Comparison of ENCODE assay signal across 1 cellular context in the genomic region with DNA sequence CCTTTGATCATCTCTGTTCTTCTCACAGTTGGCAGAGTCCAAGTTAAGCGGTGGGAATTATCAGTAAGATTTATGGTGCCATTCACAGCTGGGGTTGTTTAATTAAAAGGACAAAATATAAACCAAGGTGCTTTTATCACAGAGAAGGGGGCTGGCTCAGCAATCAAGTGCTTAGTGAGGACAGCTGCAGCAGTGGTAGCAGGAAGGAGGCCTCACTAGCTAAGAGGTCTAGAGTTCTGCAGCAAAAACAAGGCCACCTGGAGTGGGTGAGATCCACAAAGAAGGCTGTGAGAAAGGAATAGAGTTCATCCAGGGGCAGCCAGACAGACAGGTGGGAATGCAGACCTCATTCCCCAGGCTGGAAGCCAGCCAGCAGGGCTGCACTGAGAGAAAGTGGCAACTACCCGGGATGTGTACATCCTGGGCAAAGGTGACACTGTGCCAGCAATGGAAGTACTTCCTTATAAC.
TF ChIP-seq lines count a peak whose summit lies in the region.

No MANE protein-coding gene starts in this region.

TF ChIP-seq in HepG2, 621 proteins besides CTCF, POLR2A, EP300 and RAD21 (continues in another document):
- TF ChIP-seq ZNF251 (CRISPR knock-in tag; IDR thresholded peaks at IDR 0.05) = no peak
- no peak for TF ChIP-seq ZNF776 (CRISPR knock-in tag; IDR thresholded peaks at IDR 0.05)
- TF ChIP-seq SMAD3 (CRISPR knock-in tag; IDR thresholded peaks at IDR 0.05) = no peak
- TF ChIP-seq CREB1 (IDR thresholded peaks at IDR 0.05) = no peak
- peak; percentile 35; the same call in 1 of the 2 replicates for TF ChIP-seq CREB1 (CRISPR knock-in tag; IDR thresholded peaks at IDR 0.05)
- no peak for TF ChIP-seq KAT8 (CRISPR knock-in tag; IDR thresholded peaks at IDR 0.05)
- no peak for TF ChIP-seq NR2F6 (IDR thresholded peaks at IDR 0.05)
- TF ChIP-seq NR2F6 (CRISPR knock-in tag; IDR thresholded peaks at IDR 0.05) = 0 out of 2 replicates have a peak, but pooled peaks have one; percentile 28
- peak; percentile 65; the same call in 1 of the 2 replicates for TF ChIP-seq RXRB (CRISPR knock-in tag; IDR thresholded peaks at IDR 0.05; ENCODE audit: borderline replicate concordance)
- TF ChIP-seq ZNF629 (CRISPR knock-in tag; conservative IDR thresholded peaks at IDR 0.05) = no peak
- no peak for TF ChIP-seq LCORL (IDR thresholded peaks at IDR 0.05)
- no peak for TF ChIP-seq LCORL (CRISPR knock-in tag; IDR thresholded peaks at IDR 0.05)
- TF ChIP-seq HNRNPK (IDR thresholded peaks at IDR 0.05; ENCODE audit: low read depth, low read length, poor library complexity, severe bottlenecking) = no peak
- no peak for TF ChIP-seq SP140L (CRISPR knock-in tag; IDR thresholded peaks at IDR 0.05; ENCODE audit: borderline replicate concordance)
- TF ChIP-seq HOXA7 (CRISPR knock-in tag; IDR thresholded peaks at IDR 0.05) = no peak
- TF ChIP-seq MAFG (CRISPR knock-in tag; IDR thresholded peaks at IDR 0.05) = no peak
- TF ChIP-seq TERF1 (CRISPR knock-in tag; IDR thresholded peaks at IDR 0.05) = no peak
- no peak for TF ChIP-seq ISL2 (CRISPR knock-in tag; IDR thresholded peaks at IDR 0.05)
- TF ChIP-seq, protein P1, sequence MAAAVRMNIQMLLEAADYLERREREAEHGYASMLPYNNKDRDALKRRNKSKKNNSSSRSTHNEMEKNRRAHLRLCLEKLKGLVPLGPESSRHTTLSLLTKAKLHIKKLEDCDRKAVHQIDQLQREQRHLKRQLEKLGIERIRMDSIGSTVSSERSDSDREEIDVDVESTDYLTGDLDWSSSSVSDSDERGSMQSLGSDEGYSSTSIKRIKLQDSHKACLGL (CRISPR knock-in tag; IDR thresholded peaks at IDR 0.05) = no peak
- no peak for TF ChIP-seq ZNF468 (CRISPR knock-in tag; IDR thresholded peaks at IDR 0.05)
- peak; percentile 74; the same call in 1 of the 2 replicates for TF ChIP-seq ZBTB37 (CRISPR knock-in tag; IDR thresholded peaks at IDR 0.05)
- TF ChIP-seq, protein P2, sequence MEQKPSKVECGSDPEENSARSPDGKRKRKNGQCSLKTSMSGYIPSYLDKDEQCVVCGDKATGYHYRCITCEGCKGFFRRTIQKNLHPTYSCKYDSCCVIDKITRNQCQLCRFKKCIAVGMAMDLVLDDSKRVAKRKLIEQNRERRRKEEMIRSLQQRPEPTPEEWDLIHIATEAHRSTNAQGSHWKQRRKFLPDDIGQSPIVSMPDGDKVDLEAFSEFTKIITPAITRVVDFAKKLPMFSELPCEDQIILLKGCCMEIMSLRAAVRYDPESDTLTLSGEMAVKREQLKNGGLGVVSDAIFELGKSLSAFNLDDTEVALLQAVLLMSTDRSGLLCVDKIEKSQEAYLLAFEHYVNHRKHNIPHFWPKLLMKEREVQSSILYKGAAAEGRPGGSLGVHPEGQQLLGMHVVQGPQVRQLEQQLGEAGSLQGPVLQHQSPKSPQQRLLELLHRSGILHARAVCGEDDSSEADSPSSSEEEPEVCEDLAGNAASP (CRISPR knock-in tag; IDR thresholded peaks at IDR 0.05; ENCODE audit: borderline replicate concordance) = peak; percentile 90
- no peak for TF ChIP-seq HIVEP1 (CRISPR knock-in tag; IDR thresholded peaks at IDR 0.05)
- 0 out of 2 replicates have a peak, but pooled peaks have one; percentile 14 for TF ChIP-seq NR2F2 (IDR thresholded peaks at IDR 0.05; ENCODE audit: borderline replicate concordance, low read depth)
- no peak for TF ChIP-seq MTF1 (CRISPR knock-in tag; IDR thresholded peaks at IDR 0.05)
- TF ChIP-seq, protein P3, sequence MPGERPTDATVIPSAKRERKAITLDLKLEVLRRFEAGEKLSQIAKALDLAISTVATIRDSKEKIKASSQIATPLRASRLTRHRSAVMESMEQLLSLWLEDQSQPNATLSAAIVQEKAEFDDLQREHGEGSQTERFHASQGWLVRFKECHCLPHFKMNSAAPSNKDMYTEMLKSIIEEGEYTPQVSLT (CRISPR knock-in tag; IDR thresholded peaks at IDR 0.05; ENCODE audit: borderline replicate concordance, low read depth) = no peak
- no peak for TF ChIP-seq TCF7 (IDR thresholded peaks at IDR 0.05; ENCODE audit: low read depth)
- no peak for TF ChIP-seq ZNF34 (CRISPR knock-in tag; IDR thresholded peaks at IDR 0.05; ENCODE audit: borderline replicate concordance)
- TF ChIP-seq, protein P4, sequence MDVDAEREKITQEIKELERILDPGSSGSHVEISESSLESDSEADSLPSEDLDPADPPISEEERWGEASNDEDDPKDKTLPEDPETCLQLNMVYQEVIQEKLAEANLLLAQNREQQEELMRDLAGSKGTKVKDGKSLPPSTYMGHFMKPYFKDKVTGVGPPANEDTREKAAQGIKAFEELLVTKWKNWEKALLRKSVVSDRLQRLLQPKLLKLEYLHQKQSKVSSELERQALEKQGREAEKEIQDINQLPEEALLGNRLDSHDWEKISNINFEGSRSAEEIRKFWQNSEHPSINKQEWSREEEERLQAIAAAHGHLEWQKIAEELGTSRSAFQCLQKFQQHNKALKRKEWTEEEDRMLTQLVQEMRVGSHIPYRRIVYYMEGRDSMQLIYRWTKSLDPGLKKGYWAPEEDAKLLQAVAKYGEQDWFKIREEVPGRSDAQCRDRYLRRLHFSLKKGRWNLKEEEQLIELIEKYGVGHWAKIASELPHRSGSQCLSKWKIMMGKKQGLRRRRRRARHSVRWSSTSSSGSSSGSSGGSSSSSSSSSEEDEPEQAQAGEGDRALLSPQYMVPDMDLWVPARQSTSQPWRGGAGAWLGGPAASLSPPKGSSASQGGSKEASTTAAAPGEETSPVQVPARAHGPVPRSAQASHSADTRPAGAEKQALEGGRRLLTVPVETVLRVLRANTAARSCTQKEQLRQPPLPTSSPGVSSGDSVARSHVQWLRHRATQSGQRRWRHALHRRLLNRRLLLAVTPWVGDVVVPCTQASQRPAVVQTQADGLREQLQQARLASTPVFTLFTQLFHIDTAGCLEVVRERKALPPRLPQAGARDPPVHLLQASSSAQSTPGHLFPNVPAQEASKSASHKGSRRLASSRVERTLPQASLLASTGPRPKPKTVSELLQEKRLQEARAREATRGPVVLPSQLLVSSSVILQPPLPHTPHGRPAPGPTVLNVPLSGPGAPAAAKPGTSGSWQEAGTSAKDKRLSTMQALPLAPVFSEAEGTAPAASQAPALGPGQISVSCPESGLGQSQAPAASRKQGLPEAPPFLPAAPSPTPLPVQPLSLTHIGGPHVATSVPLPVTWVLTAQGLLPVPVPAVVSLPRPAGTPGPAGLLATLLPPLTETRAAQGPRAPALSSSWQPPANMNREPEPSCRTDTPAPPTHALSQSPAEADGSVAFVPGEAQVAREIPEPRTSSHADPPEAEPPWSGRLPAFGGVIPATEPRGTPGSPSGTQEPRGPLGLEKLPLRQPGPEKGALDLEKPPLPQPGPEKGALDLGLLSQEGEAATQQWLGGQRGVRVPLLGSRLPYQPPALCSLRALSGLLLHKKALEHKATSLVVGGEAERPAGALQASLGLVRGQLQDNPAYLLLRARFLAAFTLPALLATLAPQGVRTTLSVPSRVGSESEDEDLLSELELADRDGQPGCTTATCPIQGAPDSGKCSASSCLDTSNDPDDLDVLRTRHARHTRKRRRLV (CRISPR knock-in tag; IDR thresholded peaks at IDR 0.05) = 0 out of 2 replicates have a peak, but pooled peaks have one; percentile 29
- no peak for TF ChIP-seq MYNN (CRISPR knock-in tag; IDR thresholded peaks at IDR 0.05; ENCODE audit: low read depth)
- TF ChIP-seq ZNF275 (CRISPR knock-in tag; IDR thresholded peaks at IDR 0.05; ENCODE audit: borderline replicate concordance) = no peak
- TF ChIP-seq KDM5B (CRISPR knock-in tag; IDR thresholded peaks at IDR 0.05; ENCODE audit: borderline replicate concordance) = no peak
- no peak for TF ChIP-seq ZNF768 (CRISPR knock-in tag; IDR thresholded peaks at IDR 0.05)
- TF ChIP-seq ZSCAN31 (CRISPR knock-in tag; IDR thresholded peaks at IDR 0.05; ENCODE audit: low read depth) = no peak
- TF ChIP-seq TOE1 (CRISPR knock-in tag; IDR thresholded peaks at IDR 0.05) = no peak
- no peak for TF ChIP-seq CAMTA2 (CRISPR knock-in tag; IDR thresholded peaks at IDR 0.05; ENCODE audit: borderline replicate concordance)
- no peak for TF ChIP-seq BCL6 (CRISPR knock-in tag; IDR thresholded peaks at IDR 0.05)
- TF ChIP-seq KDM6A (CRISPR knock-in tag; IDR thresholded peaks at IDR 0.05; ENCODE audit: low read depth) = no peak
- TF ChIP-seq NONO (IDR thresholded peaks at IDR 0.05) = no peak
- TF ChIP-seq NONO (CRISPR knock-in tag; conservative IDR thresholded peaks at IDR 0.05) = no peak
- TF ChIP-seq NFRKB (IDR thresholded peaks at IDR 0.05) = no peak
- no peak for TF ChIP-seq ZNF280B (CRISPR knock-in tag; IDR thresholded peaks at IDR 0.05; ENCODE audit: borderline replicate concordance)
- TF ChIP-seq ZFP82 (CRISPR knock-in tag; IDR thresholded peaks at IDR 0.05; ENCODE audit: borderline replicate concordance) = no peak
- TF ChIP-seq, protein P5, sequence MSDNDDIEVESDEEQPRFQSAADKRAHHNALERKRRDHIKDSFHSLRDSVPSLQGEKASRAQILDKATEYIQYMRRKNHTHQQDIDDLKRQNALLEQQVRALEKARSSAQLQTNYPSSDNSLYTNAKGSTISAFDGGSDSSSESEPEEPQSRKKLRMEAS (IDR thresholded peaks at IDR 0.05) = no peak
- peak; percentile 38 for TF ChIP-seq SAP130 (CRISPR knock-in tag; IDR thresholded peaks at IDR 0.05; ENCODE audit: low read depth)
- no peak; the same call in 1 of the 2 replicates for TF ChIP-seq KDM3A (CRISPR knock-in tag; IDR thresholded peaks at IDR 0.05; ENCODE audit: low read depth)
- TF ChIP-seq TEAD3 (CRISPR knock-in tag; optimal IDR thresholded peaks at IDR 0.05; ENCODE audit: borderline replicate concordance) = peak; percentile 84
- no peak for TF ChIP-seq SETDB1 (CRISPR knock-in tag; IDR thresholded peaks at IDR 0.05; ENCODE audit: borderline replicate concordance)
- TF ChIP-seq PRPF4 (IDR thresholded peaks at IDR 0.05; ENCODE audit: low read depth, low read length, poor library complexity, severe bottlenecking) = no peak
- TF ChIP-seq, protein P6, sequence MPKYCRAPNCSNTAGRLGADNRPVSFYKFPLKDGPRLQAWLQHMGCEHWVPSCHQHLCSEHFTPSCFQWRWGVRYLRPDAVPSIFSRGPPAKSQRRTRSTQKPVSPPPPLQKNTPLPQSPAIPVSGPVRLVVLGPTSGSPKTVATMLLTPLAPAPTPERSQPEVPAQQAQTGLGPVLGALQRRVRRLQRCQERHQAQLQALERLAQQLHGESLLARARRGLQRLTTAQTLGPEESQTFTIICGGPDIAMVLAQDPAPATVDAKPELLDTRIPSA (CRISPR knock-in tag; IDR thresholded peaks at IDR 0.05; ENCODE audit: borderline replicate concordance) = no peak
- TF ChIP-seq SKI (IDR thresholded peaks at IDR 0.05; ENCODE audit: partially characterized antibody) = no peak
- no peak for TF ChIP-seq ONECUT2 (CRISPR knock-in tag; IDR thresholded peaks at IDR 0.05)
- no peak for TF ChIP-seq STAT5B (CRISPR knock-in tag; IDR thresholded peaks at IDR 0.05)
- TF ChIP-seq, protein P7, sequence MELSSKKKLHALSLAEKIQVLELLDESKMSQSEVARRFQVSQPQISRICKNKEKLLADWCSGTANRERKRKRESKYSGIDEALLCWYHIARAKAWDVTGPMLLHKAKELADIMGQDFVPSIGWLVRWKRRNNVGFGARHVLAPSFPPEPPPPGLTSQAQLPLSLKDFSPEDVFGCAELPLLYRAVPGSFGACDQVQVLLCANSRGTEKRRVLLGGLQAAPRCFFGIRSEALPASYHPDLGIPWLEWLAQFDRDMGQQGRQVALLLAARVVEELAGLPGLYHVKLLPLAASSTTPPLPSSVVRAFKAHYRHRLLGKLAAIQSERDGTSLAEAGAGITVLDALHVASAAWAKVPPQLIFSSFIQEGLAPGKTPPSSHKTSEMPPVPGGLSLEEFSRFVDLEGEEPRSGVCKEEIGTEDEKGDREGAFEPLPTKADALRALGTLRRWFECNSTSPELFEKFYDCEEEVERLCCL (CRISPR knock-in tag; IDR thresholded peaks at IDR 0.05; ENCODE audit: borderline replicate concordance) = no peak
- TF ChIP-seq ZNF749 (CRISPR knock-in tag; IDR thresholded peaks at IDR 0.05; ENCODE audit: borderline replicate concordance) = no peak
- no peak for TF ChIP-seq KLF16 (CRISPR knock-in tag; IDR thresholded peaks at IDR 0.05)
- 0 out of 2 replicates have a peak, but pooled peaks have one; percentile 51 for TF ChIP-seq HNRNPL (IDR thresholded peaks at IDR 0.05; ENCODE audit: low read depth, low read length)
- no peak for TF ChIP-seq ZNF557 (CRISPR knock-in tag; IDR thresholded peaks at IDR 0.05)
- TF ChIP-seq ZNF234 (CRISPR knock-in tag; conservative IDR thresholded peaks at IDR 0.05) = no peak
